13 cellular contexts compared by ENCODE assay signal in genomic region chr17:28747801-28748750, GRCh38. TPM values are rescaled to one million over a fixed set of nuclear protein-coding genes. Genes with fewer than 3 reads are reported as not detected.
DNase-seq lines count a peak whose midpoint lies in the region; ATAC-seq, FAIRE-seq and TF ChIP-seq lines count a peak whose summit lies in the region.
"Had no signal": no experiment of that assay in that cellular context is flagged by ENCODE, and none has a peak within 500 bp of the region (broad histone marks: within the 10 kb centered on the region; RNA-seq: fewer than 3 reads in every experiment).

No MANE protein-coding gene starts in this region.

- ATAC-seq in activated naive CD8-positive, alpha-beta T cell treated with anti-CD3 and anti-CD28 coated beads, Interleukin-2, amount 50 U/mL, for 24 hours: no peak
- ATAC-seq in upper lobe of left lung (ENCODE audit: low FRiP score in 2 of 2): no peak
- no peak for ATAC-seq in gastrocnemius medialis
- ATAC-seq in GM19324 (IDR thresholded peaks at IDR 0.05; ENCODE audit: low FRiP score, unreplicated experiment): no peak

- TF ChIP-seq CTCF in astrocyte (IDR thresholded peaks at IDR 0.05; ENCODE audit: insufficient read depth, low read depth, low read length): no peak
- TF ChIP-seq CTCF in mesothelial cell of epicardium (IDR thresholded peaks at IDR 0.05; ENCODE audit: unreplicated experiment): no peak
- TF ChIP-seq CTCF in upper lobe of left lung (IDR thresholded peaks at IDR 0.05): no peak
- no peak for TF ChIP-seq CTCF in gastrocnemius medialis (IDR thresholded peaks at IDR 0.05 in 4 of 5, conservative IDR thresholded peaks at IDR 0.05 in 1 of 5)

- no peak for TF ChIP-seq POLR2A in upper lobe of left lung (IDR thresholded peaks at IDR 0.05)
- no peak for TF ChIP-seq POLR2A in gastrocnemius medialis (IDR thresholded peaks at IDR 0.05)

- DNase-seq in activated naive CD8-positive, alpha-beta T cell treated with anti-CD3 and anti-CD28 coated beads, Interleukin-2, amount 50 U/mL, for 24 hours: no peak
- DNase-seq in astrocyte (ENCODE audit: low read depth): no peak
- DNase-seq in mesothelial cell of epicardium (ENCODE audit: low spot score in 2 of 2, unreplicated experiment in 2 of 2): no peak
- DNase-seq in upper lobe of left lung: peak in 1 of 2 donors; percentile 62
- no peak for DNase-seq in NCI-H1694 (lab: John Stamatoyannopoulos, UW)
- DNase-seq in gastrocnemius medialis: no peak
- DNase-seq: activated CD8-positive, alpha-beta memory T cell treated with anti-CD3 and anti-CD28 coated beads for 24 hours; NCI-H1436 treated with DMSO at 0.1 percent for 48 hours; SJCRH30 had no signal

- H3K27ac ChIP-seq in astrocyte (ENCODE audit: low read depth, low read length) (no peak overlapping the region), upper lobe of left lung (peak overlapping the region; percentile 92 to 98 (median 96)), gastrocnemius medialis (no peak overlapping the region)
- H3K27ac ChIP-seq: neutrophil had no signal

- H4K20me1 ChIP-seq in astrocyte (ENCODE audit: insufficient read depth, low read length): peaks cover 79% of the 10 kb centered on the region

- no peak for FAIRE-seq in astrocyte (lab: Jason Lieb, UNC)
- FAIRE-seq: colon had no signal

- peaks cover 23% of the 10 kb centered on the region for H3K36me3 ChIP-seq in astrocyte (ENCODE audit: insufficient read depth, low read length)
- H3K36me3 ChIP-seq in upper lobe of left lung: peaks cover 0 to 32% (median 21%) of the 10 kb centered on the region in 4 donors
- no peaks in the 10 kb centered on the region for H3K36me3 ChIP-seq in gastrocnemius medialis
- H3K36me3 ChIP-seq: neutrophil had no signal

- H3K9ac ChIP-seq in astrocyte (ENCODE audit: low read length): no peak overlapping the region

- no peak overlapping the region for H3K4me2 ChIP-seq in astrocyte (ENCODE audit: low read length)

- WGBS in upper lobe of left lung, 2 donors: 69 to 75% methylated on average over 10 to 15 of the region's 18 CpGs

- no peak overlapping the region for H2AFZ ChIP-seq in astrocyte (ENCODE audit: low read depth, low read length)

- peak overlapping the region; percentile 58 for H3K27ac Mint-ChIP-seq in activated naive CD8-positive, alpha-beta T cell
- no peak overlapping the region for H3K27ac Mint-ChIP-seq in activated naive CD8-positive, alpha-beta T cell treated with anti-CD3 and anti-CD28 coated beads, Interleukin-2, amount 50 U/mL, for 24 hours
- peak overlapping the region; percentile 58 for H3K27ac Mint-ChIP-seq in astrocyte (ENCODE audit: unreplicated experiment)
- peak overlapping the region; percentile 98 for H3K27ac Mint-ChIP-seq in mesothelial cell of epicardium

- H3K79me2 ChIP-seq in astrocyte (ENCODE audit: insufficient read depth, low read length): peaks cover 68% of the 10 kb centered on the region

- H3K9me3 Mint-ChIP-seq in activated naive CD8-positive, alpha-beta T cell (ENCODE audit: low read depth): no peaks in the 10 kb centered on the region
- no peaks in the 10 kb centered on the region for H3K9me3 Mint-ChIP-seq in activated naive CD8-positive, alpha-beta T cell treated with anti-CD3 and anti-CD28 coated beads, Interleukin-2, amount 50 U/mL, for 24 hours
- H3K9me3 Mint-ChIP-seq in astrocyte (ENCODE audit: unreplicated experiment) (no peaks in the 10 kb centered on the region), mesothelial cell of epicardium (no peaks in the 10 kb centered on the region)

- peak overlapping the region; percentile 30 for H3K4me3 Mint-ChIP-seq in activated naive CD8-positive, alpha-beta T cell
- no peak overlapping the region for H3K4me3 Mint-ChIP-seq in activated naive CD8-positive, alpha-beta T cell treated with anti-CD3 and anti-CD28 coated beads, Interleukin-2, amount 50 U/mL, for 24 hours
- no peak overlapping the region for H3K4me3 Mint-ChIP-seq in astrocyte (ENCODE audit: unreplicated experiment)
- peak overlapping the region; percentile 20 for H3K4me3 Mint-ChIP-seq in mesothelial cell of epicardium

- no peaks in the 10 kb centered on the region for H3K27me3 Mint-ChIP-seq in activated naive CD8-positive, alpha-beta T cell
- no peaks in the 10 kb centered on the region for H3K27me3 Mint-ChIP-seq in activated naive CD8-positive, alpha-beta T cell treated with anti-CD3 and anti-CD28 coated beads, Interleukin-2, amount 50 U/mL, for 24 hours
- H3K27me3 Mint-ChIP-seq in astrocyte (ENCODE audit: low read depth, unreplicated experiment) (no peaks in the 10 kb centered on the region), mesothelial cell of epicardium (ENCODE audit: low read depth) (no peaks in the 10 kb centered on the region)

- H3K4me3 ChIP-seq in astrocyte (ENCODE audit: insufficient read depth, low read depth, low read length) (no peak overlapping the region), upper lobe of left lung (no peak overlapping the region), gastrocnemius medialis (no peak overlapping the region)
- H3K4me3 ChIP-seq: SJCRH30 had no signal

- intact Hi-C loops in gastrocnemius medialis (cut with DNase I; ENCODE audit: low total_unique reads): no loop called here

- TF ChIP-seq EP300 in upper lobe of left lung (IDR thresholded peaks at IDR 0.05): no peak

- peaks cover 13% of the 10 kb centered on the region for H3K4me1 Mint-ChIP-seq in activated naive CD8-positive, alpha-beta T cell (ENCODE audit: low read depth)
- peaks cover 44% of the 10 kb centered on the region for H3K4me1 Mint-ChIP-seq in activated naive CD8-positive, alpha-beta T cell treated with anti-CD3 and anti-CD28 coated beads, Interleukin-2, amount 50 U/mL, for 24 hours
- peaks cover 10% of the 10 kb centered on the region for H3K4me1 Mint-ChIP-seq in astrocyte (ENCODE audit: low read depth, unreplicated experiment)
- H3K4me1 Mint-ChIP-seq in mesothelial cell of epicardium: peaks cover 30% of the 10 kb centered on the region

- in situ Hi-C loops in gastrocnemius medialis (cut with MboI; ENCODE audit: low sequenced_read_pairs in 4 of 4): no loop called here

- peaks cover 2% of the 10 kb centered on the region for H3K36me3 Mint-ChIP-seq in activated naive CD8-positive, alpha-beta T cell
- H3K36me3 Mint-ChIP-seq in activated naive CD8-positive, alpha-beta T cell treated with anti-CD3 and anti-CD28 coated beads, Interleukin-2, amount 50 U/mL, for 24 hours (ENCODE audit: low read depth): peaks cover 45% of the 10 kb centered on the region
- H3K36me3 Mint-ChIP-seq in astrocyte (ENCODE audit: low read depth, unreplicated experiment) (peaks cover 12% of the 10 kb centered on the region), mesothelial cell of epicardium (peaks cover 7% of the 10 kb centered on the region)

- H3K27me3 ChIP-seq in astrocyte (ENCODE audit: insufficient read depth, low read length) (no peaks in the 10 kb centered on the region), upper lobe of left lung (no peaks in the 10 kb centered on the region), gastrocnemius medialis (no peaks in the 10 kb centered on the region)
- H3K27me3 ChIP-seq: SJCRH30 had no signal

- H3K9me3 ChIP-seq in astrocyte (ENCODE audit: insufficient read depth, low read depth, low read length) (no peaks in the 10 kb centered on the region), upper lobe of left lung (no peaks in the 10 kb centered on the region), gastrocnemius medialis (no peaks in the 10 kb centered on the region)
- H3K9me3 ChIP-seq: neutrophil, SJCRH30 had no signal

- H3K4me1 ChIP-seq in astrocyte (ENCODE audit: insufficient read depth, low read length) (peaks cover 29% of the 10 kb centered on the region), upper lobe of left lung (peaks cover 52 to 76% (median 64%) of the 10 kb centered on the region in 4 donors), gastrocnemius medialis (peaks cover 25 to 29% of the 10 kb centered on the region in 2 donors)

RNA-seq across cellular contexts. Expression of gene TRAF4, which starts 4.3 kb away (rescaled TPM):
- total RNA-seq in astrocyte: 132 and 143 TPM in 2 replicates
- 252 to 259 TPM (median 254 TPM) in 3 replicates for total RNA-seq in mesothelial cell of epicardium
- total RNA-seq in upper lobe of left lung: 10 to 100 TPM; 34.8 to 84.9 (median 64.1) TPM
- 1 to 10 TPM; 2.0 to 6.4 (median 3.8) TPM for total RNA-seq in gastrocnemius medialis

RNA-seq across cellular contexts. Expression of gene NEK8, which starts 19.5 kb away (rescaled TPM):
- total RNA-seq in astrocyte (4.3 TPM in 2 replicates), mesothelial cell of epicardium (5.2 to 7.6 TPM (median 5.9 TPM) in 3 replicates), upper lobe of left lung (10 to 100 TPM in 3 of 6 donors, 1 to 10 TPM in 3; 3.5 to 34.6 (median 13.0) TPM), gastrocnemius medialis (1 to 10 TPM; 1.3 to 8.1 (median 1.9) TPM)

RNA-seq across cellular contexts. Expression of gene TLCD1, which starts 22.0 kb away (rescaled TPM):
- total RNA-seq in astrocyte (24.6 and 25.1 TPM in 2 replicates), mesothelial cell of epicardium (2.3 to 3.8 TPM (median 3.3 TPM) in 3 replicates), upper lobe of left lung (10 to 100 TPM in 3 of 6 donors, 1 to 10 TPM in 3; 4.1 to 25.8 (median 14.1) TPM), gastrocnemius medialis (under 1 TPM in 3 of 4 donors, not detected in 1; 0.46 to 0.82 (median 0.75) TPM)

RNA-seq across cellular contexts. Expression of gene RPL23A, which starts 28.3 kb away (rescaled TPM):
- 901 and 1,068 TPM in 2 replicates for total RNA-seq in astrocyte
- 1,669 to 1,804 TPM (median 1,792 TPM) in 3 replicates for total RNA-seq in mesothelial cell of epicardium
- 1,000 to 10,000 TPM in 2 of 6 donors, 100 to 1,000 TPM in 4; 206 to 1,142 (median 416) TPM for total RNA-seq in upper lobe of left lung
- total RNA-seq in gastrocnemius medialis: 100 to 1,000 TPM; 434 to 647 (median 533) TPM

RNA-seq across cellular contexts. Expression of gene RAB34, which starts 30.4 kb away (rescaled TPM):
- total RNA-seq in astrocyte (145 and 150 TPM in 2 replicates), mesothelial cell of epicardium (172 to 181 TPM (median 178 TPM) in 3 replicates), upper lobe of left lung (100 to 1,000 TPM in 2 of 6 donors, 10 to 100 TPM in 4; 69.5 to 123 (median 85.5) TPM), gastrocnemius medialis (10 to 100 TPM; 14.9 to 53.3 (median 32.7) TPM)

Comparison
In these comparisons a context has a peak if more than half of its experiments do, and no peak if none do; other contexts are left out.
1. H3K4me3 Mint-ChIP-seq: peak in activated naive CD8-positive, alpha-beta T cell (single experiment) and mesothelial cell of epicardium (single experiment); none in activated naive CD8-positive, alpha-beta T cell treated with anti-CD3 and anti-CD28 coated beads, Interleukin-2, amount 50 U/mL, for 24 hours (single experiment) and astrocyte (single experiment).
2. H3K27ac ChIP-seq: peak in upper lobe of left lung (4 of 4); none in astrocyte (single experiment) and gastrocnemius medialis (0 of 4).
3. RNA of gene TRAF4, which starts 4.3 kb away (total RNA-seq): 252 to 259 TPM in mesothelial cell of epicardium, 132 to 143 TPM in astrocyte and 34.8 to 84.9 TPM in upper lobe of left lung; 2.0 to 6.4 TPM in gastrocnemius medialis; every median in the first group is over 4 times any median in the second.